Comparison of ENCODE assay signal across 8 cellular contexts in genomic region chr18:11553098-11553940, GRCh38. TPM values are rescaled to one million over a fixed set of nuclear protein-coding genes. Genes with fewer than 3 reads are reported as not detected.
DNase-seq lines count a peak whose midpoint lies in the region; ATAC-seq and TF ChIP-seq lines count a peak whose summit lies in the region.

No MANE protein-coding gene starts in this region.

- no peaks in the 10 kb centered on the region for H3K4me1 Mint-ChIP-seq in activated T-helper 1 cell treated with anti-CD3 and anti-CD28 coated beads, Interleukin-12 subunit alpha, Interleukin-12 subunit beta, Interleukin-2, Interleukin-4 antibody, amounts not matched to agents 30 ng/mL and 10 ng/mL and 1 ng/mL, durations not matched to agents 14 hours and 24 hours and 36 hours (ENCODE audit: low read depth)

- H3K4me3 Mint-ChIP-seq in activated T-helper 1 cell treated with anti-CD3 and anti-CD28 coated beads, Interleukin-12 subunit alpha, Interleukin-12 subunit beta, Interleukin-2, Interleukin-4 antibody, amounts not matched to agents 30 ng/mL and 10 ng/mL and 1 ng/mL, durations not matched to agents 14 hours and 24 hours and 36 hours, result no peak overlapping the region

- intact Hi-C loops in activated T-helper 1 cell treated with anti-CD3 and anti-CD28 coated beads, Interleukin-12 subunit alpha, Interleukin-12 subunit beta, Interleukin-2, Interleukin-4 antibody, amounts not matched to agents 30 ng/mL and 10 ng/mL and 1 ng/mL, durations not matched to agents 14 hours and 24 hours and 36 hours (cut with micrococcal nuclease), result loop anchor here (5.0 to 10.0 kb wide), 2 partner anchors 701 to 769 kb away; no protein-coding TSS in a partner anchor

- H3K27ac Mint-ChIP-seq in activated T-helper 1 cell treated with anti-CD3 and anti-CD28 coated beads, Interleukin-12 subunit alpha, Interleukin-12 subunit beta, Interleukin-2, Interleukin-4 antibody, amounts not matched to agents 30 ng/mL and 10 ng/mL and 1 ng/mL, durations not matched to agents 14 hours and 24 hours and 36 hours, result no peak overlapping the region

- no peak overlapping the region for H3K4me3 ChIP-seq in GM12865 (ENCODE audit: low read depth, low read length)

- H3K27me3 Mint-ChIP-seq in activated T-helper 1 cell treated with anti-CD3 and anti-CD28 coated beads, Interleukin-12 subunit alpha, Interleukin-12 subunit beta, Interleukin-2, Interleukin-4 antibody, amounts not matched to agents 30 ng/mL and 10 ng/mL and 1 ng/mL, durations not matched to agents 14 hours and 24 hours and 36 hours (ENCODE audit: insufficient read depth), result peaks cover 9% of the 10 kb centered on the region

- DNase-seq in AG08396 (ENCODE audit: low spot score) (peak; percentile 68), GM12865 (ENCODE audit: low read depth) (peak; percentile 75), NCI-H446 (lab: John Stamatoyannopoulos, UW) (peak; percentile 12 to 19), glomerular endothelial cell (ENCODE audit: extremely low read depth, low read depth, low spot score) (peak; percentile 14), pons (ENCODE audit: low spot score) (peak; percentile 56)
- peak; percentile 6 for DNase-seq in activated T-helper 1 cell treated with anti-CD3 and anti-CD28 coated beads, Interleukin-12 subunit alpha, Interleukin-12 subunit beta, Interleukin-2, Interleukin-4 antibody, amounts not matched to agents 30 ng/mL and 10 ng/mL and 1 ng/mL, durations not matched to agents 14 hours and 24 hours and 36 hours (ENCODE audit: low spot score)

- H3K9me3 Mint-ChIP-seq in activated T-helper 1 cell treated with anti-CD3 and anti-CD28 coated beads, Interleukin-12 subunit alpha, Interleukin-12 subunit beta, Interleukin-2, Interleukin-4 antibody, amounts not matched to agents 30 ng/mL and 10 ng/mL and 1 ng/mL, durations not matched to agents 14 hours and 24 hours and 36 hours, result no peaks in the 10 kb centered on the region

- peak; percentile 90 for TF ChIP-seq CTCF in GM12865 (IDR thresholded peaks at IDR 0.05; ENCODE audit: insufficient read depth, low read depth, low read length, missing control alignments)

- H3K36me3 Mint-ChIP-seq in activated T-helper 1 cell treated with anti-CD3 and anti-CD28 coated beads, Interleukin-12 subunit alpha, Interleukin-12 subunit beta, Interleukin-2, Interleukin-4 antibody, amounts not matched to agents 30 ng/mL and 10 ng/mL and 1 ng/mL, durations not matched to agents 14 hours and 24 hours and 36 hours (ENCODE audit: low read depth), result no peaks in the 10 kb centered on the region

- ATAC-seq in HG03159 (IDR thresholded peaks at IDR 0.05; ENCODE audit: unreplicated experiment) (peak; percentile 83), GM18861 (IDR thresholded peaks at IDR 0.05; ENCODE audit: unreplicated experiment) (no peak)

RNA-seq across cellular contexts. Expression of gene SLC35G4, which starts 56.1 kb away (rescaled TPM):
- total RNA-seq in activated T-helper 1 cell treated with anti-CD3 and anti-CD28 coated beads, Interleukin-12 subunit alpha, Interleukin-12 subunit beta, Interleukin-2, Interleukin-4 antibody, amounts not matched to agents 30 ng/mL and 10 ng/mL and 1 ng/mL, durations not matched to agents 14 hours and 24 hours and 36 hours, result not detected in 2 replicates
- not detected in 2 replicates for total RNA-seq in glomerular endothelial cell

Comparison
In these comparisons a context has a peak if more than half of its experiments do, and no peak if none do; other contexts are left out.
1. DNase-seq: peak in every context shown above with its lines; median percentile 75 in GM12865; 68 in AG08396; 56 in pons; 16 in NCI-H446; 14 in glomerular endothelial cell; 6 in activated T-helper 1 cell treated with anti-CD3 and anti-CD28 coated beads, Interleukin-12 subunit alpha, Interleukin-12 subunit beta, Interleukin-2, Interleukin-4 antibody, amounts not matched to agents 30 ng/mL and 10 ng/mL and 1 ng/mL, durations not matched to agents 14 hours and 24 hours and 36 hours.